Comparison of ENCODE assay signal across 9 cellular contexts in the genomic region with DNA sequence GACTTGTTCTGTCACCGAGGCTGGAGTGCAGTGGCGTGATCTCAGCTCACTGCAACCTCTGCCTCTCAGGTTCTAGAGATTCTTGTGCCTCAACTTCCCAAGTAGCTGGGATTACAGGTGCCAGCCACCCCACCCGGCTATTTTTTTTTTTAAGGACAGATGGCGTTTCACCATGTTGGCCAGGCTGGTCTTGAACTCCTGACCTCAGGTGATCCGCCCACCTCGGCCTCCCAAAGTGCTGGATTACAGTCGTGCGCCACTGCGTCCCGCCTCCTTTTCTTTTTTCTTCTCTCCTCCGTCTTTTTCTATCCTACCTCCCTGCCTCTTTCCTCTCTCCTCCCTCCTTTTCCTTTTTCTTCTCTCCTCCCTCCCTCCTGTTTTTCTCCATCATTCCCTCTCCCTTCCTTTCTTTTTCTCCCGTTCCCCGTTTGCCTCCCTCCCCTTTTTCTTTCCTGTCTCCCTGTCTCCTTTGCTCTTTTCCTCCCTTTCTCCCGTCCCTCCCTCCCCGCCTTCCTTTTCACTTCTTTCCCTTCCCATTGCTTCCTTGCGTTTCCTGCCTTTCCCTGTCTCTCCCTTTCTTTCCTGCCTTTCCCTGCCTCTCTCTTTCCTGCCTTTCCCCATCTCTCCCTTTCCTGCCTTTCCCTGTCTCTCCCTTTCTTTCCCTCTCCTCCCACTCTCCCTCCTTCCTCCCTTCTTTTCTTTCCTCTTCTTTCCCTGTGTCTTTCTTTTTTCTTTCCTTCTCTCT. TPM values are rescaled to one million over a fixed set of nuclear protein-coding genes. Genes with fewer than 3 reads are reported as not detected.
DNase-seq lines count a peak whose midpoint lies in the region; ATAC-seq and TF ChIP-seq lines count a peak whose summit lies in the region.
"Had no signal": no experiment of that assay in that cellular context is flagged by ENCODE, and none has a peak within 500 bp of the region (broad histone marks: within the 10 kb centered on the region; RNA-seq: fewer than 3 reads in every experiment).

No MANE protein-coding gene starts in this region.

- H3K4me1 ChIP-seq in effector memory CD4-positive, alpha-beta T cell (ENCODE audit: control insufficient read depth, insufficient read depth, low read length, poor library complexity, severe bottlenecking), result peaks cover 20% of the 10 kb centered on the region

- TF ChIP-seq CTCF in C4-2B (conservative IDR thresholded peaks at IDR 0.05) (no peak), nephron progenitor cell (IDR thresholded peaks at IDR 0.05) (no peak)

- H3K9me3 ChIP-seq in MG63, result no peaks in the 10 kb centered on the region
- H3K9me3 ChIP-seq in effector memory CD4-positive, alpha-beta T cell (ENCODE audit: control insufficient read depth, low read length), result no peaks in the 10 kb centered on the region

- peak overlapping the region; percentile 89 for H3K4me3 Mint-ChIP-seq in central memory CD8-positive, alpha-beta T cell
- peak overlapping the region; percentile 95 for H3K4me3 Mint-ChIP-seq in nephron progenitor cell

- peaks cover 62% of the 10 kb centered on the region for H3K36me3 ChIP-seq in MG63
- peaks cover 12% of the 10 kb centered on the region for H3K36me3 ChIP-seq in effector memory CD4-positive, alpha-beta T cell (ENCODE audit: control insufficient read depth, insufficient read depth, low read length)

- DNase-seq in MG63 (no peak), nephron progenitor cell (no peak), NCI-H446 (lab: John Stamatoyannopoulos, UW) (no peak), superior temporal gyrus (ENCODE audit: extremely low spot score) (no peak)
- no peak for DNase-seq in central memory CD8-positive, alpha-beta T cell (ENCODE audit: low spot score in 2 of 2)
- no peak for DNase-seq in effector memory CD4-positive, alpha-beta T cell

- H3K4me3 ChIP-seq in MG63, result peak overlapping the region; percentile 97
- H3K4me3 ChIP-seq in effector memory CD4-positive, alpha-beta T cell (ENCODE audit: insufficient read depth, low read depth, low read length, poor library complexity, severe bottlenecking), result no peak overlapping the region

- peak overlapping the region; percentile 98; the same call in 1 of the 2 replicates for H3K27ac ChIP-seq in C4-2B
- no peak overlapping the region for H3K27ac ChIP-seq in effector memory CD4-positive, alpha-beta T cell (ENCODE audit: insufficient read depth, low read length, poor library complexity, severe bottlenecking)

- no peaks in the 10 kb centered on the region for H3K9me3 Mint-ChIP-seq in central memory CD8-positive, alpha-beta T cell
- H3K9me3 Mint-ChIP-seq in nephron progenitor cell, result no peaks in the 10 kb centered on the region

- H3K4me1 Mint-ChIP-seq in central memory CD8-positive, alpha-beta T cell, result peaks cover 34% of the 10 kb centered on the region
- peaks cover 41% of the 10 kb centered on the region for H3K4me1 Mint-ChIP-seq in nephron progenitor cell

- no peaks in the 10 kb centered on the region for H3K27me3 Mint-ChIP-seq in central memory CD8-positive, alpha-beta T cell
- peaks cover 9% of the 10 kb centered on the region for H3K27me3 Mint-ChIP-seq in nephron progenitor cell (ENCODE audit: low read depth, poor library complexity)

- H3K36me3 Mint-ChIP-seq in central memory CD8-positive, alpha-beta T cell (ENCODE audit: insufficient read depth), result peaks cover 34% of the 10 kb centered on the region
- peaks cover 33% of the 10 kb centered on the region for H3K36me3 Mint-ChIP-seq in nephron progenitor cell (ENCODE audit: low read depth)

- no peaks in the 10 kb centered on the region for H3K27me3 ChIP-seq in MG63
- H3K27me3 ChIP-seq in effector memory CD4-positive, alpha-beta T cell (replicated peaks; ENCODE audit: control insufficient read depth, insufficient read depth, low read length, poor library complexity, severe bottlenecking), result no peaks in the 10 kb centered on the region

- peak overlapping the region; percentile 86 for H3K27ac Mint-ChIP-seq in central memory CD8-positive, alpha-beta T cell (ENCODE audit: low read depth)
- H3K27ac Mint-ChIP-seq in nephron progenitor cell, result peak overlapping the region; percentile 86

- no peak for ATAC-seq in central memory CD8-positive, alpha-beta T cell (replicated peaks; ENCODE audit: extremely low read depth, poor library complexity, severe bottlenecking)
- no peak for ATAC-seq in GM21528 (IDR thresholded peaks at IDR 0.05; ENCODE audit: low FRiP score, unreplicated experiment)

RNA-seq across cellular contexts. Expression of a gene that starts 2.1 kb away (rescaled TPM):
- total RNA-seq in MG63 (2014; rRNA removed; shearing (Covaris generic); ENCODE audit: low replicate concordance), result 478 and 634 TPM in 2 replicates

RNA-seq across cellular contexts. Expression of a gene that starts 57.5 kb away (rescaled TPM):
- total RNA-seq in MG63 (2014; rRNA removed; shearing (Covaris generic); ENCODE audit: low replicate concordance), result not detected in 2 replicates
- total RNA-seq: myocyte had no signal

RNA-seq across cellular contexts. Expression of a gene that starts 58.7 kb away (rescaled TPM):
- total RNA-seq in MG63 (2014; rRNA removed; shearing (Covaris generic); ENCODE audit: low replicate concordance), result 29.3 and 60.9 TPM in 2 replicates
